ENCODE assay signal across 16 cellular contexts in the genomic region with DNA sequence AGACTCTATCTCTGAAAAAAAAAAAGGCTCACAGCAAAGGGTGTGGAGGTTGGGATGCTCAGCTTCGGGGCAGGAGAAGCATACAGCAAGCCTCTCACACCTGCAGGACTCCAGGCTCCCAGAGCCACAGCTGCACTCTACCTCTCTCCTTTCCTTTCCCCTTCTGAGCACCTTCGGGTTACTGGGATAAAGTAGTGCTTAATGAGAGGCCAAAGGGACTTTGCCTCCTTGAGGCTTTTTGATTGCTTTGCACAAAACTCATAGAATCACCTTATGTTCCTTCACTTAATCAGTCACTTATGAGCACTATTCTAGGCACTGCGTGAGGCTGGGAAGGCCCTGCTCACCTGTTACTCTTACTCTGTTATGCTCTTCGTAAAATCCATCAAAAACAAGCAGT.
DNase-seq lines count a peak whose midpoint lies in the region; ATAC-seq lines count a peak whose summit lies in the region.
"Had no signal": no experiment of that assay in that cellular context is flagged by ENCODE, and none has a peak within 500 bp of the region (broad histone marks: within the 10 kb centered on the region; RNA-seq: fewer than 3 reads in every experiment).

No MANE protein-coding gene starts in this region.

- no peak overlapping the region for H3K27ac Mint-ChIP-seq in stimulated activated naive B cell treated with anti-CD40 and anti-IgM and Interleukin-4, amounts not matched to agents 10 μg/mL and 1 μg/mL and 100 μg/mL, for 72 hours
- H3K27ac Mint-ChIP-seq in activated CD4-positive, alpha-beta T cell treated with anti-CD3 and anti-CD28 coated beads for 36 hours = no peak overlapping the region
- H3K27ac Mint-ChIP-seq: CD14-positive monocyte; CD8-positive, alpha-beta T cell had no signal

- H2BK5ac ChIP-seq in trophoblast cell (ENCODE audit: low read depth, low read length, poor library complexity) = peak overlapping the region; percentile 42

- H3K4me1 ChIP-seq in SJCRH30 = peaks cover 48% of the 10 kb centered on the region
- H3K4me1 ChIP-seq in trophoblast cell (ENCODE audit: control insufficient read depth in 1 of 2, insufficient read depth in 2 of 2, low read length in 2 of 2) = peaks cover 12 to 16% of the 10 kb centered on the region in 2 experiments

- peak overlapping the region; percentile 26 for H4K8ac ChIP-seq in trophoblast cell (ENCODE audit: low read depth, low read length)

- no peak overlapping the region for H3K4me3 Mint-ChIP-seq in stimulated activated naive B cell treated with anti-CD40 and anti-IgM and Interleukin-4, amounts not matched to agents 10 μg/mL and 1 μg/mL and 100 μg/mL, for 72 hours
- H3K4me3 Mint-ChIP-seq in activated CD4-positive, alpha-beta T cell treated with anti-CD3 and anti-CD28 coated beads for 36 hours = no peak overlapping the region
- H3K4me3 Mint-ChIP-seq: CD14-positive monocyte; CD8-positive, alpha-beta T cell had no signal

- H2AK5ac ChIP-seq in trophoblast cell (ENCODE audit: low read length) = peak overlapping the region; percentile 30

- no peaks in the 10 kb centered on the region for H3K36me3 Mint-ChIP-seq in stimulated activated naive B cell treated with anti-CD40 and anti-IgM and Interleukin-4, amounts not matched to agents 10 μg/mL and 1 μg/mL and 100 μg/mL, for 72 hours
- no peaks in the 10 kb centered on the region for H3K36me3 Mint-ChIP-seq in activated CD4-positive, alpha-beta T cell treated with anti-CD3 and anti-CD28 coated beads for 36 hours (ENCODE audit: low read depth)
- H3K36me3 Mint-ChIP-seq: CD14-positive monocyte; CD8-positive, alpha-beta T cell had no signal

- no peak overlapping the region for H3K23ac ChIP-seq in trophoblast cell (ENCODE audit: low read length)

- peak overlapping the region; percentile 81 for H3K14ac ChIP-seq in trophoblast cell (ENCODE audit: low read length)

- no peaks in the 10 kb centered on the region for H3K9me3 Mint-ChIP-seq in stimulated activated naive B cell treated with anti-CD40 and anti-IgM and Interleukin-4, amounts not matched to agents 10 μg/mL and 1 μg/mL and 100 μg/mL, for 72 hours
- no peaks in the 10 kb centered on the region for H3K9me3 Mint-ChIP-seq in activated CD4-positive, alpha-beta T cell treated with anti-CD3 and anti-CD28 coated beads for 36 hours (ENCODE audit: low read depth)
- H3K9me3 Mint-ChIP-seq: CD14-positive monocyte; CD8-positive, alpha-beta T cell had no signal

- H3K27ac ChIP-seq in SJCRH30 = peak overlapping the region; percentile 92
- H3K27ac ChIP-seq in trophoblast cell (ENCODE audit: low read depth, low read length) = peak overlapping the region; percentile 16
- H3K27ac ChIP-seq: A549 had no signal

- peak overlapping the region; percentile 54 for H3K18ac ChIP-seq in trophoblast cell (ENCODE audit: low read length)

- no peak overlapping the region for H3K4me2 ChIP-seq in trophoblast cell (ENCODE audit: low read length)
- H3K4me2 ChIP-seq: A549 had no signal

- H4K12ac ChIP-seq in trophoblast cell (ENCODE audit: low read depth, low read length) = no peak overlapping the region

- no CpG with 5 or more reads among the region's 4 CpGs for WGBS in trophoblast cell (ENCODE audit: extremely low coverage, insufficient coverage, insufficient read length)

- H3K4ac ChIP-seq in trophoblast cell (ENCODE audit: low read depth, low read length) = peak overlapping the region; percentile 49

- H3K27me3 ChIP-seq in SJCRH30 (no peaks in the 10 kb centered on the region), trophoblast cell (ENCODE audit: insufficient read depth, low read length) (no peaks in the 10 kb centered on the region)
- H3K27me3 ChIP-seq: BE2C had no signal

- peaks cover 4% of the 10 kb centered on the region for H3K79me2 ChIP-seq in trophoblast cell (ENCODE audit: control insufficient read depth, insufficient read depth, low read length, poor library complexity)

- intact Hi-C loops in left colon (cut with DNase I, micrococcal nuclease) = no loop called here
- intact Hi-C loops in activated CD4-positive, alpha-beta T cell treated with anti-CD3 and anti-CD28 coated beads for 36 hours (cut with DNase I, micrococcal nuclease) = no loop called here

- POLR2A ChIA-PET in activated CD4-positive, alpha-beta T cell treated with anti-CD3 and anti-CD28 coated beads for 36 hours (lab: Charles Lee) = no interaction called here

- H3K27me3 Mint-ChIP-seq in stimulated activated naive B cell treated with anti-CD40 and anti-IgM and Interleukin-4, amounts not matched to agents 10 μg/mL and 1 μg/mL and 100 μg/mL, for 72 hours = peaks cover 12 to 28% of the 10 kb centered on the region in 2 donors
- H3K27me3 Mint-ChIP-seq in activated CD4-positive, alpha-beta T cell treated with anti-CD3 and anti-CD28 coated beads for 36 hours = peaks cover 5% of the 10 kb centered on the region

- H2AFZ ChIP-seq in trophoblast cell (ENCODE audit: insufficient read depth, low read length, poor library complexity) = no peak overlapping the region

- H2BK120ac ChIP-seq in trophoblast cell (ENCODE audit: insufficient read depth, low read length, poor library complexity) = peak overlapping the region; percentile 70

- H2BK12ac ChIP-seq in trophoblast cell (ENCODE audit: low read length) = peak overlapping the region; percentile 33

- H3K4me1 Mint-ChIP-seq in stimulated activated naive B cell treated with anti-CD40 and anti-IgM and Interleukin-4, amounts not matched to agents 10 μg/mL and 1 μg/mL and 100 μg/mL, for 72 hours = no peaks in the 10 kb centered on the region
- no peaks in the 10 kb centered on the region for H3K4me1 Mint-ChIP-seq in activated CD4-positive, alpha-beta T cell treated with anti-CD3 and anti-CD28 coated beads for 36 hours
- H3K4me1 Mint-ChIP-seq: CD14-positive monocyte had no signal

- H3K4me3 ChIP-seq in SJCRH30 = no peak overlapping the region
- no peak overlapping the region for H3K4me3 ChIP-seq in trophoblast cell (ENCODE audit: low read depth, low read length)
- H3K4me3 ChIP-seq: A549 had no signal

- no peak overlapping the region for H3K9ac ChIP-seq in trophoblast cell (ENCODE audit: low read length)

- H3K36me3 ChIP-seq in SJCRH30 (no peaks in the 10 kb centered on the region), trophoblast cell (ENCODE audit: control insufficient read depth in 1 of 2, insufficient read depth in 2 of 2, low read length in 2 of 2) (no peaks in the 10 kb centered on the region)
- H3K36me3 ChIP-seq: BE2C had no signal

- H3K9me3 ChIP-seq in SJCRH30 (replicated peaks) (no peaks in the 10 kb centered on the region), trophoblast cell (ENCODE audit: insufficient read depth, low read depth, low read length) (no peaks in the 10 kb centered on the region)
- H3K9me3 ChIP-seq: A549, BE2C had no signal

- peaks cover 29% of the 10 kb centered on the region for H3K79me1 ChIP-seq in trophoblast cell (ENCODE audit: low read length)

- CTCF ChIA-PET in activated CD4-positive, alpha-beta T cell treated with anti-CD3 and anti-CD28 coated beads for 36 hours (lab: Charles Lee) = no interaction called here

- H4K91ac ChIP-seq in trophoblast cell (ENCODE audit: low read depth, low read length) = peak overlapping the region; percentile 74

- ATAC-seq in left colon (peak; percentile 78), HG02981 (IDR thresholded peaks at IDR 0.05; ENCODE audit: unreplicated experiment) (no peak), HG03095 (IDR thresholded peaks at IDR 0.05; ENCODE audit: unreplicated experiment) (no peak)
- ATAC-seq in stimulated activated naive B cell treated with anti-CD40 and anti-IgM and Interleukin-4, amounts not matched to agents 10 μg/mL and 1 μg/mL and 100 μg/mL, for 72 hours (replicated peaks) = no peak
- no peak for ATAC-seq in activated CD4-positive, alpha-beta T cell treated with anti-CD3 and anti-CD28 coated beads for 36 hours
- ATAC-seq: CD8-positive, alpha-beta T cell; HCT116 had no signal

- no peak for DNase-seq in SJCRH30
- no peak for DNase-seq in left colon
- no peak for DNase-seq in trophoblast cell
- no peak for DNase-seq in stimulated activated naive B cell treated with anti-CD40 and anti-IgM and Interleukin-4, amounts not matched to agents 10 μg/mL and 1 μg/mL and 100 μg/mL, for 72 hours
- no peak for DNase-seq in activated CD4-positive, alpha-beta T cell treated with anti-CD3 and anti-CD28 coated beads for 36 hours
- DNase-seq: BE2C; CD8-positive, alpha-beta T cell; COR-L47; DND-41; GDM1; IMR-90 had no signal
